In genomic region chr12:45980540-45980939, GRCh38 we compare ENCODE assay signal across 25 cellular contexts.
"Had no signal": no experiment of that assay in that cellular context is flagged by ENCODE, and none has a peak within 500 bp of the region (broad histone marks: within the 10 kb centered on the region; RNA-seq: fewer than 3 reads in every experiment).

No MANE protein-coding gene starts in this region.

- H3K36me3 ChIP-seq: brain microvascular endothelial cell, colonic mucosa, esophagus muscularis mucosa, transverse colon, uterus had no signal

- H3K27me3 ChIP-seq: brain microvascular endothelial cell, colonic mucosa, dorsolateral prefrontal cortex, esophagus muscularis mucosa, transverse colon, uterus had no signal

- H2AFZ ChIP-seq: parathyroid adenoma had no signal

- H3K9ac ChIP-seq: parathyroid adenoma had no signal

- H3K9me3 Mint-ChIP-seq: nephron; stimulated activated effector memory CD8-positive, alpha-beta T cell treated with anti-CD3 and anti-CD28 coated beads, Interleukin-12 subunit alpha, Interleukin-12 subunit beta, amount 100 ng/mL, for 72 hours; stimulated activated naive CD8-positive, alpha-beta T cell treated with anti-CD3 and anti-CD28 coated beads, Interleukin-15, amount 100 ng/mL, for 72 hours had no signal

- H3K27me3 Mint-ChIP-seq: activated B cell treated with CpG ODN at 0.5 μM for 24 hours; activated CD4-positive, alpha-beta T cell treated with anti-CD3 and anti-CD28 coated beads for 36 hours; stimulated activated naive CD8-positive, alpha-beta T cell treated with anti-CD3 and anti-CD28 coated beads, Interleukin-15, amount 100 ng/mL, for 72 hours; T-helper 17 cell had no signal

- H3K4me1 ChIP-seq: colonic mucosa had no signal

- H3K9me3 ChIP-seq: colonic mucosa, esophagus muscularis mucosa, transverse colon, uterus had no signal

- H3K4me3 Mint-ChIP-seq: activated CD4-positive, alpha-beta T cell treated with anti-CD3 and anti-CD28 coated beads for 36 hours; nephron; stimulated activated effector memory CD8-positive, alpha-beta T cell treated with anti-CD3 and anti-CD28 coated beads, Interleukin-12 subunit alpha, Interleukin-12 subunit beta, amount 100 ng/mL, for 72 hours; stimulated activated naive CD8-positive, alpha-beta T cell treated with anti-CD3 and anti-CD28 coated beads, Interleukin-15, amount 100 ng/mL, for 72 hours had no signal

- H3K4me3 ChIP-seq: colonic mucosa, dorsolateral prefrontal cortex, esophagus muscularis mucosa, transverse colon, uterus had no signal

- H3K27ac Mint-ChIP-seq: activated B cell treated with CpG ODN at 0.5 μM for 24 hours; activated CD4-positive, alpha-beta T cell treated with anti-CD3 and anti-CD28 coated beads for 36 hours; nephron; stimulated activated effector memory CD8-positive, alpha-beta T cell treated with anti-CD3 and anti-CD28 coated beads, Interleukin-12 subunit alpha, Interleukin-12 subunit beta, amount 100 ng/mL, for 72 hours; stimulated activated naive CD8-positive, alpha-beta T cell treated with anti-CD3 and anti-CD28 coated beads, Interleukin-15, amount 100 ng/mL, for 72 hours; T-helper 17 cell had no signal

- ATAC-seq: left lobe of liver; sciatic nerve; stimulated activated naive CD8-positive, alpha-beta T cell treated with anti-CD3 and anti-CD28 coated beads, Interleukin-15, amount 100 ng/mL, for 72 hours; T-helper 17 cell had no signal

- H3K27ac ChIP-seq: brain microvascular endothelial cell, colonic mucosa, dorsolateral prefrontal cortex, esophagus muscularis mucosa, parathyroid adenoma, transverse colon, uterus had no signal

- DNase-seq: activated B cell treated with CpG ODN at 0.5 μM for 24 hours; activated CD4-positive, alpha-beta T cell treated with anti-CD3 and anti-CD28 coated beads for 36 hours; activated CD4-positive, alpha-beta T cell treated with anti-CD3 and anti-CD28 coated beads, Interleukin-2, amount 50 U/mL, for 48 hours; activated CD8-positive, alpha-beta memory T cell treated with anti-CD3 and anti-CD28 coated beads, Interleukin-2, amount 50 U/mL, for 48 hours; activated gamma-delta T cell; activated naive CD4-positive, alpha-beta T cell treated with anti-CD3 and anti-CD28 coated beads, Interleukin-2, amount 50 U/mL, for 16 hours; activated T-cell treated with anti-CD3 and anti-CD28 coated beads, Interleukin-2, amount 50 U/mL, for 72 hours; aorta; brain microvascular endothelial cell; colonic mucosa; dorsolateral prefrontal cortex; midbrain; small intestine; stimulated activated CD4-positive, alpha-beta T cell treated with anti-CD3 and anti-CD28 coated beads, Interleukin-2, amount 100 ng/mL, for 24 hours; stimulated activated naive CD8-positive, alpha-beta T cell treated with anti-CD3 and anti-CD28 coated beads, Interleukin-15, amount 100 ng/mL, for 72 hours; SW 1271; T-helper 17 cell; transverse colon; uterus had no signal
